Comparison of ENCODE assay signal across 20 cellular contexts in the genomic region with DNA sequence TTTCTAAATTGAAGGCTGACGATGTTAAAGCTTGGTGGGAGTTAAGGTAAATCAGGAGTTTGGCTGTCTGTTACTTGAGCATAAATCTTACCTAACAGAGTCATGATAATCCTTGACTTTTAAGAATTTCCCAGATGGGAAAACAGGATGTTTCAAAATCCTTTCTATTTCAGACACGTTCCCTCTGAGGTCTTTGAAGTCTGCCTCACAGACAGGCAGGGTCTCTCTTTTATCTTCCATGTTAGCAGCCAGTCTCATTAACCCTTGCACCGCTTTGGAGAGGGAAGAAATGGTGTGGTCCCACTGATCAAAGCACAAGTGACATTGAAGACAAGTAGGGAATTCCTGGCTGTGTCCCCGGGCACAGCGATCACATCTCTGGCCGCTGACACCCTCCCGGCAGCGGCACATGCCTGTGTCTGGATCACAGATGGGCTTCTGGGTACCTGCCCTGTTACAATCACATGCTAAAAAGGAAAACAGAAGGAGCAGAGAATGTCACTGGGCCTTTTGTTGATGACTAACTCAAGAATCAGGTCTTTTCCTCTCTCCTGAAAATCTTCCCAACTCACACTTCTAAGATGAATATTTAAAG. TPM values are rescaled to one million over a fixed set of nuclear protein-coding genes. Genes with fewer than 3 reads are reported as not detected.
"Had no signal": no experiment of that assay in that cellular context is flagged by ENCODE, and none has a peak within 500 bp of the region (broad histone marks: within the 10 kb centered on the region; RNA-seq: fewer than 3 reads in every experiment).

No MANE protein-coding gene starts in this region.

- H3K36me3 ChIP-seq: left lung, sigmoid colon, spleen, upper lobe of left lung had no signal

- H3K4me1 ChIP-seq: psoas muscle, spleen, upper lobe of left lung had no signal

- H3K27me3 ChIP-seq: left lung, sigmoid colon, spleen, upper lobe of left lung had no signal

- H3K9me3 ChIP-seq: left lung, psoas muscle, sigmoid colon, spleen, upper lobe of left lung had no signal

- FAIRE-seq: endothelial cell of umbilical vein, frontal cortex, islet of Langerhans had no signal

- H3K4me3 ChIP-seq: left lung, psoas muscle, sigmoid colon, spleen, upper lobe of left lung had no signal

- ATAC-seq: activated naive CD4-positive, alpha-beta T cell treated with anti-CD3 and anti-CD28 coated beads, Interleukin-2, amount 50 U/mL, for 72 hours; activated T-cell treated with anti-CD3 and anti-CD28 coated beads, Interleukin-2, amount 50 U/mL, for 72 hours; left lung; natural killer cell treated with Interleukin-12 subunit alpha and Interleukin-12 subunit beta and Interleukin-15 and Interleukin-18, amount 100 ng/mL, for 72 hours; psoas muscle; stimulated activated naive CD8-positive, alpha-beta T cell treated with anti-CD3 and anti-CD28 coated beads, Interleukin-15, amount 100 ng/mL, for 72 hours had no signal

- H3K27ac ChIP-seq: left lung, psoas muscle, sigmoid colon, spleen, upper lobe of left lung had no signal

- DNase-seq: activated B cell treated with CpG ODN at 0.5 μM for 24 hours; activated CD4-positive, alpha-beta T cell treated with anti-CD3 and anti-CD28 coated beads, Interleukin-2, amount 10 ng/mL, durations not matched to agents 7 days and 5 days; activated CD8-positive, alpha-beta memory T cell treated with anti-CD3 and anti-CD28 coated beads, Interleukin-2, amount 50 U/mL, for 48 hours; activated gamma-delta T cell; activated T-cell treated with anti-CD3 and anti-CD28 coated beads, Interleukin-2, amount 50 U/mL, for 72 hours; amniotic stem cell; central memory CD4-positive, alpha-beta T cell; effector CD8-positive, alpha-beta T cell; left lung; mesenchymal stem cell; psoas muscle; sigmoid colon; spleen; stimulated activated naive CD8-positive, alpha-beta T cell treated with anti-CD3 and anti-CD28 coated beads, Interleukin-15, amount 100 ng/mL, for 72 hours had no signal

RNA-seq across cellular contexts. Expression of gene LAMB1, which starts 52.7 kb away (rescaled TPM):
- total RNA-seq: activated B cell treated with CpG ODN at 0.5 μM for 24 hours; activated CD4-positive, alpha-beta T cell treated with anti-CD3 and anti-CD28 coated beads, Interleukin-2, amount 10 ng/mL, durations not matched to agents 7 days and 5 days; natural killer cell treated with Interleukin-12 subunit alpha and Interleukin-12 subunit beta and Interleukin-15 and Interleukin-18, amount 100 ng/mL, for 72 hours had no signal
